In genomic region chr15:98484914-98485313, GRCh38 we compare ENCODE assay signal across 33 cellular contexts.
"Had no signal": no experiment of that assay in that cellular context is flagged by ENCODE, and none has a peak within 500 bp of the region (broad histone marks: within the 10 kb centered on the region; RNA-seq: fewer than 3 reads in every experiment).

No MANE protein-coding gene starts in this region.

- H3K9me3 Mint-ChIP-seq: activated CD4-positive, alpha-beta T cell treated with anti-CD3 and anti-CD28 coated beads, Interleukin-2, amount 10 ng/mL, durations not matched to agents 24 days and 14 days; activated T-helper 17 cell treated with anti-CD3 and anti-CD28 coated beads, Interleukin-2, amount 50 U/mL, for 72 hours; T-helper 2 cell treated with Interferon-gamma antibody and Interleukin-4, amounts not matched to agents 5 μg/mL and 100 μg/mL, for 36 hours had no signal

- H3K27ac ChIP-seq: brain microvascular endothelial cell, gastrocnemius medialis, heart left ventricle, WERI-Rb-1 had no signal

- H3K4me1 ChIP-seq: gastrocnemius medialis, heart left ventricle had no signal

- H3K4me3 Mint-ChIP-seq: activated B cell treated with CpG ODN at 0.5 μM for 24 hours; activated CD4-positive, alpha-beta memory T cell treated with anti-CD3 and anti-CD28 coated beads, Interleukin-2, amount 10 ng/mL, durations not matched to agents 7 days and 5 days; activated CD4-positive, alpha-beta T cell treated with anti-CD3 and anti-CD28 coated beads, Interleukin-2, amount 10 ng/mL, durations not matched to agents 24 days and 14 days; activated naive CD8-positive, alpha-beta T cell; activated T-cell treated with anti-CD3 and anti-CD28 coated beads, Interleukin-2, amount 50 U/mL, for 4 hours; activated T-helper 17 cell treated with anti-CD3 and anti-CD28 coated beads, Interleukin-2, amount 50 U/mL, for 72 hours; effector memory CD8-positive, alpha-beta T cell; T-helper 17 cell; T-helper 2 cell treated with Interferon-gamma antibody and Interleukin-4, amounts not matched to agents 5 μg/mL and 100 μg/mL, for 36 hours had no signal

- H3K36me3 ChIP-seq: brain microvascular endothelial cell, gastrocnemius medialis, heart left ventricle, WERI-Rb-1 had no signal

- FAIRE-seq: astrocyte, colon had no signal

- ATAC-seq: activated CD4-positive, CD25-positive, alpha-beta regulatory T cell treated with anti-CD3 and anti-CD28 coated beads, Interleukin-2, amount 50 U/mL, for 24 hours; activated T-cell treated with anti-CD3 and anti-CD28 coated beads, Interleukin-2, amount 50 U/mL, for 4 hours; activated T-helper 17 cell treated with anti-CD3 and anti-CD28 coated beads, Interleukin-2, amount 50 U/mL, for 72 hours; effector memory CD8-positive, alpha-beta T cell; esophagus mucosa; gastrocnemius medialis; heart left ventricle; T-helper 17 cell had no signal

- H3K36me3 Mint-ChIP-seq: activated naive CD8-positive, alpha-beta T cell had no signal

- H3K9me3 ChIP-seq: gastrocnemius medialis had no signal

- H3K4me1 Mint-ChIP-seq: activated B cell treated with CpG ODN at 0.5 μM for 24 hours; activated CD4-positive, alpha-beta memory T cell treated with anti-CD3 and anti-CD28 coated beads, Interleukin-2, amount 10 ng/mL, durations not matched to agents 7 days and 5 days; activated CD4-positive, alpha-beta T cell treated with anti-CD3 and anti-CD28 coated beads, Interleukin-2, amount 10 ng/mL, durations not matched to agents 24 days and 14 days; activated T-helper 17 cell treated with anti-CD3 and anti-CD28 coated beads, Interleukin-2, amount 50 U/mL, for 72 hours; T-helper 17 cell had no signal

- DNase-seq: activated B cell treated with CpG ODN at 0.5 μM for 24 hours; activated CD4-positive, alpha-beta memory T cell treated with anti-CD3 and anti-CD28 coated beads, Interleukin-2, amount 10 ng/mL, durations not matched to agents 7 days and 5 days; activated CD4-positive, alpha-beta T cell treated with anti-CD3 and anti-CD28 coated beads, Interleukin-2, amount 10 ng/mL, durations not matched to agents 24 days and 14 days; activated CD8-positive, alpha-beta memory T cell treated with anti-CD3 and anti-CD28 coated beads, Interleukin-2, amount 50 U/mL, for 48 hours; activated effector memory CD4-positive, alpha-beta T cell treated with Interleukin-2 at 50 U/mL for 16 hours; activated gamma-delta T cell treated with Interleukin-2 at 50 U/mL for 16 hours; activated naive CD4-positive, alpha-beta T cell treated with anti-CD3 and anti-CD28 coated beads, Interleukin-2, amount 50 U/mL, for 16 hours; activated naive CD4-positive, alpha-beta T cell treated with Interleukin-2 at 50 U/mL for 16 hours; activated T-cell treated with anti-CD3 and anti-CD28 coated beads for 4 hours; activated T-cell treated with anti-CD3 and anti-CD28 coated beads, Interleukin-2, amount 50 U/mL, for 4 hours; amniotic stem cell; anterior cingulate cortex; brain microvascular endothelial cell; caudate nucleus; cortex of kidney; dermis blood vessel endothelial cell; effector CD4-positive, alpha-beta T cell; effector memory CD8-positive, alpha-beta T cell; foreskin fibroblast; gastrocnemius medialis; glutamatergic neuron; heart left ventricle; T-helper 1 cell; T-helper 17 cell; T1000; WERI-Rb-1 had no signal

- H3K4me3 ChIP-seq: gastrocnemius medialis, heart left ventricle had no signal

- H3K27ac Mint-ChIP-seq: activated B cell treated with CpG ODN at 0.5 μM for 24 hours; activated CD4-positive, alpha-beta memory T cell treated with anti-CD3 and anti-CD28 coated beads, Interleukin-2, amount 10 ng/mL, durations not matched to agents 7 days and 5 days; activated CD4-positive, alpha-beta T cell treated with anti-CD3 and anti-CD28 coated beads, Interleukin-2, amount 10 ng/mL, durations not matched to agents 24 days and 14 days; activated naive CD8-positive, alpha-beta T cell; activated T-helper 17 cell treated with anti-CD3 and anti-CD28 coated beads, Interleukin-2, amount 50 U/mL, for 72 hours; effector memory CD8-positive, alpha-beta T cell; T-helper 17 cell; T-helper 2 cell treated with Interferon-gamma antibody and Interleukin-4, amounts not matched to agents 5 μg/mL and 100 μg/mL, for 36 hours had no signal

- H3K27me3 Mint-ChIP-seq: activated B cell treated with CpG ODN at 0.5 μM for 24 hours; activated CD4-positive, alpha-beta memory T cell treated with anti-CD3 and anti-CD28 coated beads, Interleukin-2, amount 10 ng/mL, durations not matched to agents 7 days and 5 days; activated CD4-positive, alpha-beta T cell treated with anti-CD3 and anti-CD28 coated beads, Interleukin-2, amount 10 ng/mL, durations not matched to agents 24 days and 14 days had no signal

- H3K27me3 ChIP-seq: brain microvascular endothelial cell, gastrocnemius medialis, heart left ventricle had no signal
